24 cellular contexts compared by ENCODE assay signal in genomic region chr1:20126806-20127440, GRCh38. TPM values are rescaled to one million over a fixed set of nuclear protein-coding genes. Genes with fewer than 3 reads are reported as not detected.
DNase-seq lines count a peak whose midpoint lies in the region; ATAC-seq, FAIRE-seq and TF ChIP-seq lines count a peak whose summit lies in the region.
"Had no signal": no experiment of that assay in that cellular context is flagged by ENCODE, and none has a peak within 500 bp of the region (broad histone marks: within the 10 kb centered on the region; RNA-seq: fewer than 3 reads in every experiment).

No MANE protein-coding gene starts in this region.

- peaks cover 10% of the 10 kb centered on the region for H3K9me3 ChIP-seq in left ventricle myocardium inferior (replicated peaks)
- H3K9me3 ChIP-seq in CD4-positive, alpha-beta memory T cell (ENCODE audit: control insufficient read depth in 1 of 2, low read length in 2 of 2): no peaks in the 10 kb centered on the region
- H3K9me3 ChIP-seq: Caco-2, Peyer's patch had no signal

- FAIRE-seq in HTR-8/SVneo (lab: Jason Lieb, UNC): no peak
- FAIRE-seq: H1 had no signal

- no peak overlapping the region for H3K4me3 ChIP-seq in left ventricle myocardium inferior
- H3K4me3 ChIP-seq in CD4-positive, alpha-beta memory T cell (ENCODE audit: low read length in 2 of 2): no peak overlapping the region
- H3K4me3 ChIP-seq: Peyer's patch had no signal

- peaks cover 11% of the 10 kb centered on the region for H3K4me1 ChIP-seq in left ventricle myocardium inferior
- H3K4me1 ChIP-seq in CD4-positive, alpha-beta memory T cell (ENCODE audit: insufficient read depth, low read length): no peaks in the 10 kb centered on the region
- H3K4me1 ChIP-seq: Caco-2 had no signal

- DNase-seq in cardiac septum (ENCODE audit: low spot score) (peak; percentile 55), left ventricle myocardium inferior (no peak), islet precursor cell (peak; percentile 28), sciatic nerve (ENCODE audit: low spot score) (peak; percentile 30), T-cell (no peak), HTR-8/SVneo (ENCODE audit: insufficient read length, low spot score) (no peak)
- DNase-seq in CD4-positive, alpha-beta memory T cell: no peak
- DNase-seq: Caco-2; CD8-positive, alpha-beta T cell; DND-41; HCEC 1CT; IMR-90; MM.1S; NCI-H2029; NCI-H446; NCI-H524 treated with DMSO at 0.1 percent for 48 hours; NCI-H774; Peyer's patch; SHP77 treated with DMSO at 0.1 percent for 48 hours had no signal

- H3K27ac ChIP-seq in left ventricle myocardium inferior (replicated peaks): no peak overlapping the region
- no peak overlapping the region for H3K27ac ChIP-seq in CD4-positive, alpha-beta memory T cell (ENCODE audit: low read depth, low read length)
- H3K27ac ChIP-seq: 22Rv1, KMS-11, Peyer's patch had no signal

- intact Hi-C loops in cardiac septum (cut with DNase I) (no loop called here), left ventricle myocardium inferior (cut with micrococcal nuclease) (no loop called here), sciatic nerve (cut with DNase I) (no loop called here)
- intact Hi-C loops in CD4-positive, alpha-beta memory T cell (cut with micrococcal nuclease): no loop called here

- no peak overlapping the region for H3K27ac Mint-ChIP-seq in T-cell
- H3K27ac Mint-ChIP-seq in CD4-positive, alpha-beta memory T cell: no peak overlapping the region
- H3K27ac Mint-ChIP-seq: CD8-positive, alpha-beta T cell had no signal

- H3K9me3 Mint-ChIP-seq in T-cell: peaks cover 0 to 6% (median 2%) of the 10 kb centered on the region in 3 donors
- H3K9me3 Mint-ChIP-seq in CD4-positive, alpha-beta memory T cell: peaks cover 0 to 11% (median 5%) of the 10 kb centered on the region in 8 donors

- peaks cover 16 to 19% of the 10 kb centered on the region in 2 donors for H3K27me3 Mint-ChIP-seq in T-cell
- peaks cover 3 to 7% of the 10 kb centered on the region in 2 donors for H3K27me3 Mint-ChIP-seq in CD4-positive, alpha-beta memory T cell

- ATAC-seq in sciatic nerve: no peak
- ATAC-seq in T-cell (replicated peaks in 1 of 4): no peak
- ATAC-seq in GM21825 (IDR thresholded peaks at IDR 0.05; ENCODE audit: unreplicated experiment): no peak
- ATAC-seq: CD8-positive, alpha-beta T cell had no signal

- TF ChIP-seq CTCF in left ventricle myocardium inferior (IDR thresholded peaks at IDR 0.05; ENCODE audit: borderline replicate concordance): no peak

- H3K27me3 ChIP-seq in left ventricle myocardium inferior (ENCODE audit: low read depth): peaks cover 12% of the 10 kb centered on the region
- H3K27me3 ChIP-seq in CD4-positive, alpha-beta memory T cell (ENCODE audit: insufficient read depth, low read length): no peaks in the 10 kb centered on the region
- H3K27me3 ChIP-seq: Peyer's patch had no signal

- CTCF ChIA-PET in T-cell (lab: Charles Lee): no interaction called here
- CTCF ChIA-PET in CD4-positive, alpha-beta memory T cell (lab: Charles Lee; ENCODE audit: partially characterized antibody): no interaction called here

- H3K36me3 ChIP-seq in left ventricle myocardium inferior: no peaks in the 10 kb centered on the region
- no peaks in the 10 kb centered on the region for H3K36me3 ChIP-seq in CD4-positive, alpha-beta memory T cell (ENCODE audit: insufficient read depth, low read length)
- H3K36me3 ChIP-seq: Peyer's patch had no signal

- no peaks in the 10 kb centered on the region for H3K36me3 Mint-ChIP-seq in T-cell
- no peaks in the 10 kb centered on the region for H3K36me3 Mint-ChIP-seq in CD4-positive, alpha-beta memory T cell
- H3K36me3 Mint-ChIP-seq: CD8-positive, alpha-beta T cell had no signal

- no peaks in the 10 kb centered on the region for H3K4me1 Mint-ChIP-seq in T-cell
- H3K4me1 Mint-ChIP-seq in CD4-positive, alpha-beta memory T cell: no peaks in the 10 kb centered on the region

- POLR2A ChIA-PET in T-cell (lab: Charles Lee): no interaction called here
- POLR2A ChIA-PET in CD4-positive, alpha-beta memory T cell (lab: Charles Lee; ENCODE audit: partially characterized antibody): no interaction called here

- H3K4me3 Mint-ChIP-seq in T-cell: no peak overlapping the region
- no peak overlapping the region for H3K4me3 Mint-ChIP-seq in CD4-positive, alpha-beta memory T cell
- H3K4me3 Mint-ChIP-seq: CD8-positive, alpha-beta T cell had no signal

RNA-seq across cellular contexts. Expression of gene PLA2G2D, which starts 7.6 kb away (rescaled TPM):
- total RNA-seq in cardiac septum (not detected), left ventricle myocardium inferior (not detected), sciatic nerve (not detected), T-cell (not detected)
- total RNA-seq in CD4-positive, alpha-beta memory T cell: not detected
- polyA plus RNA-seq in CD4-positive, alpha-beta memory T cell: under 1 TPM in 1 of 2 donors, not detected in 1; 0.29 TPM
- total RNA-seq: Caco-2; CD8-positive, alpha-beta T cell; H1; IMR-90 had no signal
- polyA plus RNA-seq: BJ, H1, IMR-90 had no signal

RNA-seq across cellular contexts. Expression of gene PLA2G2F, which starts 12.2 kb away (rescaled TPM):
- total RNA-seq in cardiac septum: not detected
- not detected for total RNA-seq in left ventricle myocardium inferior
- total RNA-seq in sciatic nerve: not detected
- not detected for total RNA-seq in T-cell
- not detected for total RNA-seq in CD4-positive, alpha-beta memory T cell
- polyA plus RNA-seq in CD4-positive, alpha-beta memory T cell: not detected
- total RNA-seq: Caco-2; CD8-positive, alpha-beta T cell; H1; IMR-90 had no signal
- polyA plus RNA-seq: BJ, H1, IMR-90 had no signal

RNA-seq across cellular contexts. Expression of gene PLA2G5, which starts 56.9 kb away (rescaled TPM):
- 36.4 TPM for total RNA-seq in cardiac septum
- 51.4 TPM for total RNA-seq in left ventricle myocardium inferior
- 1.3 TPM for total RNA-seq in sciatic nerve
- not detected for total RNA-seq in T-cell
- not detected for total RNA-seq in CD4-positive, alpha-beta memory T cell
- polyA plus RNA-seq in CD4-positive, alpha-beta memory T cell: not detected
- total RNA-seq: Caco-2; CD8-positive, alpha-beta T cell; H1; IMR-90 had no signal
- polyA plus RNA-seq: BJ, IMR-90 had no signal

RNA-seq across cellular contexts. Expression of gene UBXN10, which starts 59.0 kb away (rescaled TPM):
- total RNA-seq in cardiac septum (0.30 TPM), left ventricle myocardium inferior (1.4 TPM), sciatic nerve (0.13 TPM), T-cell (under 1 TPM; 0.06 to 0.30 (median 0.20) TPM)
- total RNA-seq in CD4-positive, alpha-beta memory T cell: under 1 TPM; 0.06 to 0.08 TPM
- under 1 TPM; 0.69 to 0.78 TPM for polyA plus RNA-seq in CD4-positive, alpha-beta memory T cell
- total RNA-seq: IMR-90 had no signal
- polyA plus RNA-seq: BJ, IMR-90 had no signal

RNA-seq across cellular contexts. Expression of gene PLA2G2C, which starts 59.4 kb away (rescaled TPM):
- total RNA-seq in cardiac septum: not detected
- total RNA-seq in left ventricle myocardium inferior: not detected
- total RNA-seq in sciatic nerve: 0.36 TPM
- under 1 TPM in 1 of 5 donors, not detected in 4; 0.85 TPM for total RNA-seq in T-cell
- not detected for total RNA-seq in CD4-positive, alpha-beta memory T cell
- polyA plus RNA-seq in CD4-positive, alpha-beta memory T cell: not detected
- total RNA-seq: Caco-2; CD8-positive, alpha-beta T cell; H1; IMR-90 had no signal
- polyA plus RNA-seq: BJ, H1, IMR-90 had no signal

Comparison
In these comparisons a context has a peak if more than half of its experiments do, and no peak if none do; other contexts are left out.
1. DNase-seq: peak in cardiac septum (single experiment), islet precursor cell (single experiment) and sciatic nerve (single experiment); none in left ventricle myocardium inferior (single experiment), T-cell (0 of 34), CD4-positive, alpha-beta memory T cell (0 of 5) and HTR-8/SVneo (single experiment).
2. RNA of gene PLA2G5, which starts 56.9 kb away (total RNA-seq): 51.4 TPM in left ventricle myocardium inferior (single experiment) and 36.4 TPM in cardiac septum (single experiment); 1.3 TPM in sciatic nerve (single experiment), not detected in T-cell and not detected in CD4-positive, alpha-beta memory T cell; every median in the first group is over 10 times any median in the second.